In the genomic region with DNA sequence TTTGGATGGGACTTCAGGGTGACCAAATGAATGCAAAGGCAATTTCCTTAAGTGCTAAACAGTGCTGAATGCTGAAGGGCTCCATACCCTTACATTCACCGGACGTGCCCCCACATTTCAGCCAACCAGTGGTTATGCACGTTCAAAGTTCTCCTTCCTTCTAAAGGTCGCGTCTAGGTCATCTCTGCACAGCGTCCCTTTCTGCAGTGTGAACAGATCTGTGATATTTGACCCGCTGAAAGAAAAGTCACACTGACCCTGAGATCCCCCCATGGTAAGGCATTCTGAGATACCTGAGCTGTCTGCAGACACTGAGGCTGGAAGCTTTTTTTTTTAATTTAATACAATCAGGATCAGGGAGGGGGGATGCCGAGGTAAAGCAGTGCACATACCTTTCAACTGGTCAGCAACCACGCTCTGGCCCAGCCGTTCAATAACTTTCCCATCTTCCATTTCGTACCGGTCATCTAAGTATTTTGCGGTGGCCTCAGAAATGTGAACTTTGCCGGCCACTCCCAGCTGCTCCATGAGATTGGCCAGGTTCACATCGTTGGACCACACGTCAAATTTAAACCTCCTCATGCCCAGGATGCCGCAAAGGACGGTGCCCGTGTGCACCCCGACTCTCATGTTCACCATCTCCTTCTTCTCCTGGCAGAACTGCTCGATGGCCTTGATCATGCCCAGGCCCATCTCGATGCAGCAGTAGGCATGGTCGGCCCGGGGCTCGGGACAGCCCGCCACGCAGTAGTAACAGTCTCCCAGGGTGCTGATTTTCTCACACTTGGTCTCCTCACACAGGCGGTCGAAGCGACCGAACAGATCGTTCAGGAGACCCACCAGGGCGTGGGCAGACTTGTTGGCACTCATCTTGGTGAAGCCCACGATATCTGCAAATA, we compare ENCODE assay signal across 11 cellular contexts. TPM values are rescaled to one million over a fixed set of nuclear protein-coding genes. Genes with fewer than 3 reads are reported as not detected.
DNase-seq lines count a peak whose midpoint lies in the region; ATAC-seq and TF ChIP-seq lines count a peak whose summit lies in the region.
"Had no signal": no experiment of that assay in that cellular context is flagged by ENCODE, and none has a peak within 500 bp of the region (broad histone marks: within the 10 kb centered on the region; RNA-seq: fewer than 3 reads in every experiment).

No MANE protein-coding gene starts in this region.

- H3K4me3 ChIP-seq in Caco-2 (ENCODE audit: low read depth, low read length): no peak overlapping the region
- peak overlapping the region; percentile 47 to 84 (median 56) for H3K4me3 ChIP-seq in fibroblast of lung (replicated peaks in 1 of 4; ENCODE audit: control extremely low read depth in 1 of 4, insufficient read depth in 1 of 4, low read depth in 3 of 4, low read length in 4 of 4)
- no peak overlapping the region for H3K4me3 ChIP-seq in parathyroid adenoma (ENCODE audit: low read depth, low read length)

- in situ Hi-C loops in GM13977 (cut with MboI; ENCODE audit: low pct_unique_long_range_greater_than_20kb, low sequenced_read_pairs, unreplicated experiment): no loop called here

- H4K20me1 ChIP-seq in fibroblast of lung (ENCODE audit: control insufficient read depth, extremely low read depth, insufficient read depth, low read length): no peaks in the 10 kb centered on the region

- H3K27me3 ChIP-seq in Caco-2 (replicated peaks; ENCODE audit: control insufficient read depth, insufficient read depth, low read length) (no peaks in the 10 kb centered on the region), fibroblast of lung (ENCODE audit: control insufficient read depth, insufficient read depth, low read length) (no peaks in the 10 kb centered on the region), parathyroid adenoma (ENCODE audit: control insufficient read depth, insufficient read depth, low read length) (no peaks in the 10 kb centered on the region)

- H3K9ac ChIP-seq in fibroblast of lung (ENCODE audit: insufficient read depth, low read length) (no peak overlapping the region), parathyroid adenoma (no peak overlapping the region)

- H2AFZ ChIP-seq in fibroblast of lung (ENCODE audit: low read length): no peak overlapping the region
- H2AFZ ChIP-seq in parathyroid adenoma: no peak overlapping the region

- intact Hi-C loops in Caco-2 (cut with micrococcal nuclease; ENCODE audit: unreplicated experiment): no loop called here

- peaks cover 6% of the 10 kb centered on the region for H3K36me3 Mint-ChIP-seq in Caco-2 (ENCODE audit: insufficient read depth, unreplicated experiment)

- H3K9me3 ChIP-seq in Caco-2 (no peaks in the 10 kb centered on the region), fibroblast of lung (ENCODE audit: control insufficient read depth, insufficient read depth, low read depth, low read length) (no peaks in the 10 kb centered on the region), parathyroid adenoma (ENCODE audit: control insufficient read depth, low read length) (no peaks in the 10 kb centered on the region)

- peak overlapping the region; percentile 95 for H3K4me2 ChIP-seq in fibroblast of lung (ENCODE audit: extremely low read depth, insufficient read depth, low read length)
- peak overlapping the region; percentile 37 for H3K4me2 ChIP-seq in parathyroid adenoma (ENCODE audit: low read length)

- H3K27me3 Mint-ChIP-seq in Caco-2 (ENCODE audit: insufficient read depth, unreplicated experiment): no peaks in the 10 kb centered on the region

- TF ChIP-seq CTCF in Caco-2 (IDR thresholded peaks at IDR 0.05; ENCODE audit: insufficient read depth in 1 of 2, low read depth in 1 of 2, low read length in 1 of 2, severe bottlenecking in 1 of 2, unreplicated experiment in 1 of 2) (no peak), fibroblast of lung (conservative IDR thresholded peaks at IDR 0.05 in 1 of 2, IDR thresholded peaks at IDR 0.05 in 1 of 2; ENCODE audit: low read depth in 1 of 2, low read length in 2 of 2) (no peak), parathyroid adenoma (IDR thresholded peaks at IDR 0.05) (no peak), GM13977 (IDR thresholded peaks at IDR 0.05; ENCODE audit: extremely low read depth, insufficient read depth, missing control alignments) (no peak)

- H3K4me1 ChIP-seq in Caco-2: peaks cover 5% of the 10 kb centered on the region; the same call in 1 of the 2 replicates
- peaks cover 18% of the 10 kb centered on the region for H3K4me1 ChIP-seq in fibroblast of lung (ENCODE audit: control insufficient read depth, extremely low read depth, insufficient read depth, low read length)
- peaks cover 6% of the 10 kb centered on the region for H3K4me1 ChIP-seq in parathyroid adenoma

- POLR2A ChIA-PET in Caco-2 (lab: Charles Lee): no interaction called here

- peak overlapping the region; percentile 16 for H3K4me3 Mint-ChIP-seq in Caco-2 (ENCODE audit: unreplicated experiment)

- H3K36me3 ChIP-seq in Caco-2 (ENCODE audit: control insufficient read depth, insufficient read depth, low read length) (no peaks in the 10 kb centered on the region), fibroblast of lung (ENCODE audit: control insufficient read depth, insufficient read depth, low read length) (peaks cover 6% of the 10 kb centered on the region), parathyroid adenoma (ENCODE audit: control insufficient read depth, insufficient read depth, low read length) (no peaks in the 10 kb centered on the region)

- no peak overlapping the region for H3K27ac Mint-ChIP-seq in Caco-2 (ENCODE audit: unreplicated experiment)

- CTCF ChIA-PET in Caco-2 (lab: Charles Lee): no interaction called here

- peaks cover 24% of the 10 kb centered on the region for H3K4me1 Mint-ChIP-seq in Caco-2 (ENCODE audit: low read depth, unreplicated experiment)

- DNase-seq in Caco-2: no peak
- peak; percentile 16 for DNase-seq in NOMO-1 treated with dmso at 0.1 percent for 144 hours (lab: John Stamatoyannopoulos, UW; ENCODE audit: unreplicated experiment)
- DNase-seq in fibroblast of lung (ENCODE audit: low read depth in 2 of 2): no peak
- no peak for DNase-seq in GM13977 (ENCODE audit: low spot score)
- DNase-seq in DMS53 (lab: John Stamatoyannopoulos, UW): no peak
- no peak for DNase-seq in SW480 (ENCODE audit: low spot score)
- DNase-seq: activated CD4-positive, alpha-beta T cell treated with anti-CD3 and anti-CD28 coated beads for 48 hours; NCI-H2029 treated with DMSO at 0.1 percent for 48 hours had no signal

- BruUV-seq in Caco-2 (replicated peaks; lab: Mats Ljungman, UMichigan): no TSS peak

- ATAC-seq in HG03378 (IDR thresholded peaks at IDR 0.05; ENCODE audit: unreplicated experiment): no peak
- ATAC-seq: esophagus mucosa had no signal

- no peaks in the 10 kb centered on the region for H3K9me3 Mint-ChIP-seq in Caco-2 (ENCODE audit: unreplicated experiment)

- peaks cover 50% of the 10 kb centered on the region for H3K79me2 ChIP-seq in fibroblast of lung (ENCODE audit: control insufficient read depth, insufficient read depth, low read length)
- H3K79me2 ChIP-seq in parathyroid adenoma: peaks cover 8% of the 10 kb centered on the region

- H3K27ac ChIP-seq in fibroblast of lung (ENCODE audit: insufficient read depth, low read length) (no peak overlapping the region), parathyroid adenoma (no peak overlapping the region)

RNA-seq across cellular contexts. Expression of a gene that starts 2.6 kb away (rescaled TPM):
- total RNA-seq in Caco-2 (2022) (11.5 and 12.6 TPM in 2 replicates), fibroblast of lung (21.6 and 37.0 TPM in 2 replicates)
- 21.1 and 22.1 TPM in 2 replicates for polyA plus RNA-seq in fibroblast of lung
- polyA plus RNA-seq in fibroblast of lung (2012): 18.0 and 23.8 TPM in 2 replicates
- polyA minus RNA-seq in fibroblast of lung (ENCODE audit: low replicate concordance): 66.0 and 80.8 TPM in 2 replicates

Comparison
In these comparisons a context has a peak if more than half of its experiments do, and no peak if none do; other contexts are left out.
1. H3K4me3 ChIP-seq: peak in fibroblast of lung (4 of 4); none in Caco-2 (single experiment) and parathyroid adenoma (single experiment).